ENCODE assay signal across 17 cellular contexts in genomic region chr16:29644973-29645698, GRCh38. TPM values are rescaled to one million over a fixed set of nuclear protein-coding genes. Genes with fewer than 3 reads are reported as not detected.
DNase-seq lines count a peak whose midpoint lies in the region; ATAC-seq and TF ChIP-seq lines count a peak whose summit lies in the region.
"Had no signal": no experiment of that assay in that cellular context is flagged by ENCODE, and none has a peak within 500 bp of the region (broad histone marks: within the 10 kb centered on the region; RNA-seq: fewer than 3 reads in every experiment).

No MANE protein-coding gene starts in this region.

- peak; percentile 38 for ATAC-seq in GM21619 (IDR thresholded peaks at IDR 0.05; ENCODE audit: unreplicated experiment)
- ATAC-seq in lower lobe of right lung: no peak
- no peak for ATAC-seq in GM21529 (IDR thresholded peaks at IDR 0.05; ENCODE audit: unreplicated experiment)
- ATAC-seq: gastroesophageal sphincter had no signal

- POLR2A ChIA-PET in RWPE1 (lab: Yijun Ruan, JAX; ENCODE audit: low non-redundant PET): no interaction called here

- no peaks in the 10 kb centered on the region for H3K9me3 Mint-ChIP-seq in mesothelial cell of epicardium
- H3K9me3 Mint-ChIP-seq: nephron progenitor cell had no signal

- H3K27me3 Mint-ChIP-seq in mesothelial cell of epicardium (ENCODE audit: low read depth): no peaks in the 10 kb centered on the region

- TF ChIP-seq CTCF in DOHH2 (IDR thresholded peaks at IDR 0.05; ENCODE audit: low read depth, low read length, poor library complexity, severe bottlenecking) (no peak), OCI-LY3 (IDR thresholded peaks at IDR 0.05; ENCODE audit: low read depth, low read length) (no peak), lower lobe of right lung (IDR thresholded peaks at IDR 0.05) (no peak), mesothelial cell of epicardium (IDR thresholded peaks at IDR 0.05; ENCODE audit: unreplicated experiment) (no peak), RWPE1 (conservative IDR thresholded peaks at IDR 0.05; ENCODE audit: low read depth) (no peak)

- H3K4me3 ChIP-seq in DOHH2 (ENCODE audit: low read length) (peak overlapping the region; percentile 21; the same call in 1 of the 2 replicates), OCI-LY3 (ENCODE audit: low read length) (peak overlapping the region; percentile 69), lower lobe of right lung (no peak overlapping the region)
- H3K4me3 ChIP-seq: ascending aorta, gastroesophageal sphincter, thoracic aorta had no signal

- no peak overlapping the region for H3K4me3 Mint-ChIP-seq in mesothelial cell of epicardium
- H3K4me3 Mint-ChIP-seq: nephron progenitor cell had no signal

- no peaks in the 10 kb centered on the region for H3F3A ChIP-seq in DOHH2 (ENCODE audit: control insufficient read depth, insufficient read depth)

- H4K20me1 ChIP-seq in DOHH2 (ENCODE audit: control insufficient read depth, insufficient read depth, low read depth, low read length) (no peaks in the 10 kb centered on the region), OCI-LY3 (ENCODE audit: insufficient read depth, low read length) (no peaks in the 10 kb centered on the region)

- H3K9me3 ChIP-seq in DOHH2 (ENCODE audit: control insufficient read depth, insufficient read depth, low read length) (no peaks in the 10 kb centered on the region), OCI-LY3 (ENCODE audit: insufficient read depth, low read length) (no peaks in the 10 kb centered on the region), lower lobe of right lung (no peaks in the 10 kb centered on the region)
- H3K9me3 ChIP-seq: ascending aorta, gastroesophageal sphincter, thoracic aorta had no signal

- intact Hi-C loops in lower lobe of right lung (cut with DNase I) (no loop called here), head of caudate nucleus (cut with DNase I) (no loop called here)

- H3K4me1 Mint-ChIP-seq in mesothelial cell of epicardium: peaks cover 10% of the 10 kb centered on the region

- DNase-seq in lower lobe of right lung (no peak), mesothelial cell of epicardium (ENCODE audit: low spot score in 2 of 2, unreplicated experiment in 2 of 2) (no peak), RWPE1 (ENCODE audit: low spot score) (no peak), head of caudate nucleus (no peak)
- DNase-seq: activated T-cell treated with anti-CD3 and anti-CD28 coated beads for 4 hours, kidney, NCI-H1092, nephron progenitor cell had no signal

- peak overlapping the region; percentile 80 for H3K9ac ChIP-seq in OCI-LY3 (ENCODE audit: low read length)

- H2AFZ ChIP-seq in OCI-LY3 (ENCODE audit: low read depth, low read length): no peak overlapping the region

- H3K27ac Mint-ChIP-seq in mesothelial cell of epicardium: no peak overlapping the region

- H3K9me2 ChIP-seq in DOHH2 (replicated peaks; ENCODE audit: control insufficient read depth, low read length): no peaks in the 10 kb centered on the region

- CTCF ChIA-PET in RWPE1 (lab: Yijun Ruan, JAX): no interaction called here

- no peaks in the 10 kb centered on the region for H3K36me3 ChIP-seq in DOHH2 (ENCODE audit: control insufficient read depth, low read length)
- no peaks in the 10 kb centered on the region for H3K36me3 ChIP-seq in OCI-LY3 (replicated peaks; ENCODE audit: low read depth, low read length)
- no peaks in the 10 kb centered on the region for H3K36me3 ChIP-seq in lower lobe of right lung
- H3K36me3 ChIP-seq: ascending aorta, gastroesophageal sphincter, thoracic aorta had no signal

- H3K36me3 Mint-ChIP-seq in mesothelial cell of epicardium: no peaks in the 10 kb centered on the region

- H3K27ac ChIP-seq in DOHH2 (ENCODE audit: low read depth, low read length) (no peak overlapping the region), OCI-LY3 (ENCODE audit: low read length) (peak overlapping the region; percentile 97), lower lobe of right lung (peak overlapping the region; percentile 66), RWPE1 (no peak overlapping the region)
- H3K27ac ChIP-seq: ascending aorta, C4-2B, gastroesophageal sphincter, thoracic aorta, VCaP had no signal

- H3K79me2 ChIP-seq in DOHH2 (ENCODE audit: control insufficient read depth, low read length) (no peaks in the 10 kb centered on the region), OCI-LY3 (ENCODE audit: low read length) (no peaks in the 10 kb centered on the region)

- H3K4me1 ChIP-seq in DOHH2 (ENCODE audit: control insufficient read depth, low read length) (peaks cover 39% of the 10 kb centered on the region), OCI-LY3 (ENCODE audit: low read length) (peaks cover 57% of the 10 kb centered on the region), lower lobe of right lung (peaks cover 7% of the 10 kb centered on the region)
- H3K4me1 ChIP-seq: ascending aorta, gastroesophageal sphincter had no signal

- no peaks in the 10 kb centered on the region for H3K27me3 ChIP-seq in DOHH2 (ENCODE audit: control insufficient read depth, low read length)
- no peaks in the 10 kb centered on the region for H3K27me3 ChIP-seq in OCI-LY3 (ENCODE audit: low read depth, low read length)
- no peaks in the 10 kb centered on the region for H3K27me3 ChIP-seq in lower lobe of right lung (ENCODE audit: low read depth)
- H3K27me3 ChIP-seq: ascending aorta had no signal

- H3K4me2 ChIP-seq in DOHH2 (ENCODE audit: low read length): peak overlapping the region; percentile 40
- peak overlapping the region; percentile 89 for H3K4me2 ChIP-seq in OCI-LY3 (ENCODE audit: low read length)

RNA-seq across cellular contexts. Expression of gene SPN, which starts 17.9 kb away (rescaled TPM):
- total RNA-seq in lower lobe of right lung (109 TPM), mesothelial cell of epicardium (0.38 to 0.63 TPM (median 0.57 TPM) in 3 replicates)

RNA-seq across cellular contexts. Expression of gene QPRT, which starts 33.8 kb away (rescaled TPM):
- 11.0 TPM for total RNA-seq in lower lobe of right lung
- 326 to 330 TPM (median 328 TPM) in 3 replicates for total RNA-seq in mesothelial cell of epicardium

Comparison
In these comparisons a context has a peak if more than half of its experiments do, and no peak if none do; other contexts are left out.
1. H3K27ac ChIP-seq: peak in OCI-LY3 (single experiment) and lower lobe of right lung (single experiment); none in DOHH2 (single experiment) and RWPE1 (single experiment).
2. RNA of gene SPN, which starts 17.9 kb away (total RNA-seq): 109 TPM in lower lobe of right lung (single experiment); 0.38 to 0.63 TPM in mesothelial cell of epicardium; every median in the first group is over 10 times any median in the second.
3. RNA of gene QPRT, which starts 33.8 kb away (total RNA-seq): 326 to 330 TPM in mesothelial cell of epicardium; 11.0 TPM in lower lobe of right lung (single experiment); every median in the first group is over 10 times any median in the second.